ENCODE assay signal across 18 cellular contexts in genomic region chr5:101838329-101838964, GRCh38.
A peak's percentile ranks its signal among the peaks of the same experiment; 100 is the strongest.
DNase-seq lines count a peak whose midpoint lies in the region; ATAC-seq and TF ChIP-seq lines count a peak whose summit lies in the region.
"Had no signal": no experiment of that assay in that cellular context is flagged by ENCODE, and none has a peak within 500 bp of the region (broad histone marks: within the 10 kb centered on the region; RNA-seq: fewer than 3 reads in every experiment).

No MANE protein-coding gene starts in this region.

- TF ChIP-seq CTCF in astrocyte of the cerebellum (IDR thresholded peaks at IDR 0.05; ENCODE audit: low read depth, low read length, missing control alignments): no peak

- no peaks in the 10 kb centered on the region for H3K36me3 ChIP-seq in GM23248 (ENCODE audit: low read depth)

- H3K4me1 ChIP-seq in GM23248 (ENCODE audit: insufficient read depth): no peaks in the 10 kb centered on the region

- ATAC-seq in HG03469 (IDR thresholded peaks at IDR 0.05; ENCODE audit: unreplicated experiment) (no peak), GM18858 (IDR thresholded peaks at IDR 0.05; ENCODE audit: unreplicated experiment) (no peak)
- ATAC-seq: Right ventricle myocardium inferior, SK-N-SH treated with all-trans-retinoic acid at 6 μM for 48 hours had no signal

- H3K9me3 ChIP-seq in GM23248 (ENCODE audit: low read depth): peaks cover 4% of the 10 kb centered on the region

- DNase-seq in GM23248: peak; percentile 0
- peak; percentile 53 for DNase-seq in astrocyte of the cerebellum (ENCODE audit: low read depth)
- peak; percentile 1 for DNase-seq in foreskin melanocyte
- peak; percentile 8 for DNase-seq in non-pigmented ciliary epithelial cell (ENCODE audit: low read depth)
- DNase-seq in SK-N-DZ (ENCODE audit: low spot score): no peak
- no peak for DNase-seq in NCI-H524 (lab: John Stamatoyannopoulos, UW)
- DNase-seq: Calu3; CD4-positive, CD25-positive, alpha-beta regulatory T cell; DMS79; H9; NCI-H1048; NCI-H146; NCI-H2081 treated with DMSO at 0.1 percent for 48 hours; NCI-H226 had no signal

- no peak overlapping the region for H3K27ac ChIP-seq in GM23248

- no peaks in the 10 kb centered on the region for H3K27me3 ChIP-seq in GM23248 (replicated peaks; ENCODE audit: insufficient read depth)

- no peak overlapping the region for H3K4me2 ChIP-seq in GM23248 (ENCODE audit: unreplicated experiment)

- no peaks in the 10 kb centered on the region for H3F3A ChIP-seq in GM23248 (ENCODE audit: insufficient read depth)

- H4K20me1 ChIP-seq in GM23248 (ENCODE audit: insufficient read depth): no peaks in the 10 kb centered on the region

- H3K9ac ChIP-seq in GM23248: no peak overlapping the region

- WGBS in GM23248 (ENCODE audit: low coverage in 1 of 2, low lambda C conversion rate in 2 of 2, missing lambda C conversion rate in 2 of 2), 2 experiments: 6 to 8% methylated on average over 5 of the region's 5 CpGs

- in situ Hi-C loops in GM23248 (cut with MboI) (no loop called here), astrocyte of the cerebellum (cut with HindIII; ENCODE audit: low sequenced_read_pairs) (no loop called here)

- no peak overlapping the region for H3K4me3 ChIP-seq in GM23248
- H3K4me3 ChIP-seq in astrocyte of the cerebellum (ENCODE audit: low read depth, low read length): no peak overlapping the region

- H3K9me2 ChIP-seq in GM23248 (ENCODE audit: insufficient read depth): no peaks in the 10 kb centered on the region

- no peaks in the 10 kb centered on the region for H3K79me2 ChIP-seq in GM23248 (ENCODE audit: insufficient read depth)

- no peak overlapping the region for H2AFZ ChIP-seq in GM23248

Comparison
In these comparisons a context has a peak if more than half of its experiments do, and no peak if none do; other contexts are left out.
1. DNase-seq: peak in GM23248 (single experiment), astrocyte of the cerebellum (single experiment), foreskin melanocyte (single experiment) and non-pigmented ciliary epithelial cell (single experiment); none in SK-N-DZ (single experiment) and NCI-H524 (0 of 2).